9 cellular contexts compared by ENCODE assay signal in the genomic region with DNA sequence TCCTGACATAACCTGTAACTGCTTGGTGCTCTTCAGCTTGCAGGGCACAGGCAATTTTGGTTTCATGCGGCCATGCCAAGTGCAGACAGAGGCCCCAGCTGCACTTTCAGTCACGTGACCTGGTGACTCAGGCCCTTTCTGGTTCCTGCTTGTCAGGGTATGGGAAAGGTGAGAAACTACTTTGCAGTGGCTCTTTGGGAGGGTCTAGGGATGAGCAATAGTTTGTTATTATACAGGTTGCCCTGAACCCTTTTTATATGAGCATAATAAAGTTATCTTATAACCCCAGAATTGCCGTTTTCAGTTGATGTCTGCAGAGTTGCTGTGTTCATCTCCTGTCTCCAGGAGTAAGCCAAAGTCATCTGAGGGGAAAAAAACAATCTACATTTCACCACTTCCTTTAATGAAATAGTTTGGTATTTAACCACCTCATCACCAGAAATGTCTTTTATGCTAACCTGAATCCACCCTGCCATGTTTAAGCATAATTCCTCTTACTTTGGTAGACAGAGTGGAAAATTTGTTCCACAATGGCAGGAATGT. TPM values are rescaled to one million over a fixed set of nuclear protein-coding genes. Genes with fewer than 3 reads are reported as not detected.
DNase-seq lines count a peak whose midpoint lies in the region; ATAC-seq, FAIRE-seq and TF ChIP-seq lines count a peak whose summit lies in the region.
"Had no signal": no experiment of that assay in that cellular context is flagged by ENCODE, and none has a peak within 500 bp of the region (broad histone marks: within the 10 kb centered on the region; RNA-seq: fewer than 3 reads in every experiment).

No MANE protein-coding gene starts in this region.

- H3K27ac Mint-ChIP-seq in activated CD4-positive, alpha-beta memory T cell treated with anti-CD3 and anti-CD28 coated beads, Interleukin-2, amount 10 ng/mL, durations not matched to agents 7 days and 5 days, result peak overlapping the region; percentile 80
- H3K27ac Mint-ChIP-seq: brain had no signal

- H3K4me1 ChIP-seq in endothelial cell of umbilical vein (ENCODE audit: control insufficient read depth, extremely low read depth, insufficient read depth, low read length) (peaks cover 34% of the 10 kb centered on the region), osteoblast (ENCODE audit: insufficient read depth, low read length) (peaks cover 9% of the 10 kb centered on the region), tibial artery (peaks cover 0 to 11% (median 6%) of the 10 kb centered on the region in 4 donors)

- no peak for TF ChIP-seq CTCF in NB4 (IDR thresholded peaks at IDR 0.05; ENCODE audit: low read depth, low read length)
- no peak for TF ChIP-seq CTCF in endothelial cell of umbilical vein (IDR thresholded peaks at IDR 0.05; ENCODE audit: extremely low read depth in 1 of 2, insufficient read depth in 1 of 2, low read depth in 1 of 2, low read length in 2 of 2)
- TF ChIP-seq CTCF in osteoblast (IDR thresholded peaks at IDR 0.05; ENCODE audit: extremely low read depth, low read depth, low read length), result no peak
- TF ChIP-seq CTCF in tibial artery (IDR thresholded peaks at IDR 0.05), result no peak

- intact Hi-C loops in endothelial cell of umbilical vein (cut with micrococcal nuclease), result loop anchor here (1.0 kb wide), 3 partner anchors 31 to 67 kb away; a partner anchor contains a TSS
- intact Hi-C loops in tibial artery (cut with DNase I; ENCODE audit: low total_unique reads), result no loop called here

- ATAC-seq in GM21381 (IDR thresholded peaks at IDR 0.05; ENCODE audit: unreplicated experiment), result no peak

- peaks cover 17% of the 10 kb centered on the region for H3K27me3 Mint-ChIP-seq in activated CD4-positive, alpha-beta memory T cell treated with anti-CD3 and anti-CD28 coated beads, Interleukin-2, amount 10 ng/mL, durations not matched to agents 7 days and 5 days

- H3K9me3 Mint-ChIP-seq in activated CD4-positive, alpha-beta memory T cell treated with anti-CD3 and anti-CD28 coated beads, Interleukin-2, amount 10 ng/mL, durations not matched to agents 7 days and 5 days, result peaks cover 6% of the 10 kb centered on the region

- H4K20me1 ChIP-seq in endothelial cell of umbilical vein (replicated peaks; ENCODE audit: control insufficient read depth, extremely low read depth, insufficient read depth, low read length) (no peaks in the 10 kb centered on the region), osteoblast (ENCODE audit: insufficient read depth, low read length) (no peaks in the 10 kb centered on the region)

- H3K9me3 ChIP-seq in endothelial cell of umbilical vein (replicated peaks; ENCODE audit: control insufficient read depth, insufficient read depth, low read length) (no peaks in the 10 kb centered on the region), osteoblast (ENCODE audit: low read depth, low read length) (no peaks in the 10 kb centered on the region), tibial artery (no peaks in the 10 kb centered on the region)

- CTCF ChIA-PET in activated CD4-positive, alpha-beta memory T cell treated with anti-CD3 and anti-CD28 coated beads, Interleukin-2, amount 10 ng/mL, durations not matched to agents 7 days and 5 days (lab: Charles Lee), result interaction anchor here (0.6 to 1.2 kb wide), 4 partner anchors 12 to 327 kb away, joined by 3 read pairs; no protein-coding TSS in a partner anchor
- CTCF ChIA-PET in endothelial cell of umbilical vein (lab: Charles Lee), result interaction anchor here (0.9 to 1.6 kb wide), 4 partner anchors 10 to 86 kb away, joined by 3 to 7 read pairs (median 4); a partner anchor contains a TSS

- H3K36me3 Mint-ChIP-seq in activated CD4-positive, alpha-beta memory T cell treated with anti-CD3 and anti-CD28 coated beads, Interleukin-2, amount 10 ng/mL, durations not matched to agents 7 days and 5 days (ENCODE audit: low read depth), result no peaks in the 10 kb centered on the region
- H3K36me3 Mint-ChIP-seq: brain had no signal

- H3K9ac ChIP-seq in endothelial cell of umbilical vein (replicated peaks; ENCODE audit: extremely low read depth, insufficient read depth, low read length), result no peak overlapping the region

- POLR2A ChIA-PET in activated CD4-positive, alpha-beta memory T cell treated with anti-CD3 and anti-CD28 coated beads, Interleukin-2, amount 10 ng/mL, durations not matched to agents 7 days and 5 days (lab: Charles Lee), result interaction anchor here (0.9 to 1.6 kb wide), 5 partner anchors 14 to 46 kb away, joined by 3 to 14 read pairs (median 5); a partner anchor contains a TSS
- POLR2A ChIA-PET in endothelial cell of umbilical vein (lab: Charles Lee), result interaction anchor here (1.0 to 1.2 kb wide), 2 partner anchors 41 to 66 kb away, joined by 3 to 8 read pairs; no protein-coding TSS in a partner anchor

- no peak overlapping the region for H3K4me3 Mint-ChIP-seq in activated CD4-positive, alpha-beta memory T cell treated with anti-CD3 and anti-CD28 coated beads, Interleukin-2, amount 10 ng/mL, durations not matched to agents 7 days and 5 days
- H3K4me3 Mint-ChIP-seq: brain had no signal

- H3K4me2 ChIP-seq in endothelial cell of umbilical vein (ENCODE audit: insufficient read depth, low read length), result peak overlapping the region; percentile 23
- peak overlapping the region; percentile 19 for H3K4me2 ChIP-seq in osteoblast (ENCODE audit: insufficient read depth, low read length)

- peak; percentile 86 for FAIRE-seq in endothelial cell of umbilical vein (lab: Jason Lieb, UNC)

- H3K9me1 ChIP-seq in endothelial cell of umbilical vein (replicated peaks; ENCODE audit: control insufficient read depth, extremely low read depth, insufficient read depth, low read length), result no peaks in the 10 kb centered on the region

- TF ChIP-seq POLR2A in NB4 (IDR thresholded peaks at IDR 0.05; ENCODE audit: extremely low read depth, insufficient read length) (no peak), endothelial cell of umbilical vein (IDR thresholded peaks at IDR 0.05; ENCODE audit: low read depth, low read length) (no peak)

- H3K27me3 ChIP-seq in endothelial cell of umbilical vein (ENCODE audit: control insufficient read depth in 2 of 2, insufficient read depth in 2 of 2, low read length in 2 of 2) (no peaks in the 10 kb centered on the region), osteoblast (ENCODE audit: insufficient read depth, low read length) (no peaks in the 10 kb centered on the region), tibial artery (no peaks in the 10 kb centered on the region)

- dilution Hi-C loops in endothelial cell of umbilical vein (cut with MboI; ENCODE audit: extremely low pct_ligation_motif_present, low sequenced_read_pairs), result no loop called here

- H3K4me3 ChIP-seq in NB4 (ENCODE audit: low read depth, low read length) (no peak overlapping the region), endothelial cell of umbilical vein (replicated peaks in 1 of 3; ENCODE audit: insufficient read depth in 1 of 3, low read depth in 1 of 3, low read length in 3 of 3) (no peak overlapping the region), osteoblast (ENCODE audit: insufficient read depth, low read length) (no peak overlapping the region), tibial artery (no peak overlapping the region)

- no TSS peak for BruUV-seq in endothelial cell of umbilical vein (replicated peaks; lab: Mats Ljungman, UMichigan)

- H3K36me3 ChIP-seq in endothelial cell of umbilical vein (ENCODE audit: control insufficient read depth in 2 of 2, extremely low read depth in 1 of 2, insufficient read depth in 2 of 2, low read length in 2 of 2) (no peaks in the 10 kb centered on the region), osteoblast (ENCODE audit: insufficient read depth, low read length) (no peaks in the 10 kb centered on the region), tibial artery (no peaks in the 10 kb centered on the region)

- DNase-seq in SIG-M5 treated with dmso at 0.1 percent for 504 hours (lab: John Stamatoyannopoulos, UW; ENCODE audit: unreplicated experiment) (peak; percentile 30), SIG-M5 (lab: John Stamatoyannopoulos, UW) (no peak), NB4 (ENCODE audit: low read depth) (peak; percentile 90), endothelial cell of umbilical vein (ENCODE audit: low read depth, low spot score) (peak; percentile 85), osteoblast (ENCODE audit: insufficient read length, low spot score, missing footprints) (peak; percentile 68), tibial artery (peak; percentile 80 to 84)
- DNase-seq in activated CD4-positive, alpha-beta memory T cell treated with anti-CD3 and anti-CD28 coated beads, Interleukin-2, amount 10 ng/mL, durations not matched to agents 7 days and 5 days, result peak; percentile 87

- no peaks in the 10 kb centered on the region for H3K79me2 ChIP-seq in endothelial cell of umbilical vein (ENCODE audit: control insufficient read depth, insufficient read depth, low read length)
- H3K79me2 ChIP-seq in osteoblast (ENCODE audit: insufficient read depth, low read length), result no peaks in the 10 kb centered on the region

- H3K27ac ChIP-seq in endothelial cell of umbilical vein (ENCODE audit: insufficient read depth, low read depth, low read length) (peak overlapping the region; percentile 54), osteoblast (ENCODE audit: low read depth, low read length) (peak overlapping the region; percentile 47), tibial artery (peak overlapping the region in 1 of 2 donors; percentile 0)

- H2AFZ ChIP-seq in endothelial cell of umbilical vein (ENCODE audit: low read depth, low read length) (peak overlapping the region; percentile 14), osteoblast (ENCODE audit: low read length) (no peak overlapping the region)

- H3K4me1 Mint-ChIP-seq in activated CD4-positive, alpha-beta memory T cell treated with anti-CD3 and anti-CD28 coated beads, Interleukin-2, amount 10 ng/mL, durations not matched to agents 7 days and 5 days, result peaks cover 26% of the 10 kb centered on the region

TF ChIP-seq in endothelial cell of umbilical vein, 7 proteins besides CTCF, POLR2A, EP300 and RAD21 (continues in another document):
- TF ChIP-seq POLR2AphosphoS5 (IDR thresholded peaks at IDR 0.05; ENCODE audit: insufficient read depth, low read depth, low read length), result peak; percentile 20
- TF ChIP-seq FOS (IDR thresholded peaks at IDR 0.05; ENCODE audit: borderline replicate concordance, insufficient read depth, low read length), result peak; percentile 57
- TF ChIP-seq EZH2 (IDR thresholded peaks at IDR 0.05; ENCODE audit: borderline replicate concordance, low read depth, low read length, severe bottlenecking), result no peak

RNA-seq across cellular contexts. Expression of a gene that starts 30.9 kb away (rescaled TPM):
- 100 to 1,000 TPM in 1 of 2 experiments, 10 to 100 TPM in 1; 90.4 to 101 TPM for total RNA-seq in activated CD4-positive, alpha-beta memory T cell treated with anti-CD3 and anti-CD28 coated beads, Interleukin-2, amount 10 ng/mL, durations not matched to agents 7 days and 5 days
- 528 and 577 TPM in 2 replicates for total RNA-seq in endothelial cell of umbilical vein
- 265 and 376 TPM in 2 replicates for polyA plus RNA-seq in endothelial cell of umbilical vein
- polyA plus RNA-seq in endothelial cell of umbilical vein (2011; cell fraction: cytosol; rRNA removed), result 212 and 379 TPM in 2 replicates
- polyA plus RNA-seq in endothelial cell of umbilical vein (2011; cell fraction: nucleus; rRNA removed), result 215 and 228 TPM in 2 replicates
- polyA plus RNA-seq in endothelial cell of umbilical vein (2012), result 340 and 403 TPM in 2 replicates
- polyA minus RNA-seq in endothelial cell of umbilical vein, result 1,048 and 1,141 TPM in 2 replicates
- 17.4 TPM for polyA minus RNA-seq in endothelial cell of umbilical vein (2011; cell fraction: cytosol; rRNA and poly(A)+ RNA removed)
- polyA minus RNA-seq in endothelial cell of umbilical vein (2011; cell fraction: nucleus; rRNA and poly(A)+ RNA removed), result 246 and 258 TPM in 2 replicates
- total RNA-seq in osteoblast, result 106 and 114 TPM in 2 replicates
